In genomic region chr10:72886596-72887522, GRCh38 we compare ENCODE assay signal across 13 cellular contexts. TPM values are rescaled to one million over a fixed set of nuclear protein-coding genes. Genes with fewer than 3 reads are reported as not detected.
DNase-seq lines count a peak whose midpoint lies in the region; ATAC-seq, FAIRE-seq and TF ChIP-seq lines count a peak whose summit lies in the region.
"Had no signal": no experiment of that assay in that cellular context is flagged by ENCODE, and none has a peak within 500 bp of the region (broad histone marks: within the 10 kb centered on the region; RNA-seq: fewer than 3 reads in every experiment).

No MANE protein-coding gene starts in this region.

- H3K4me2 ChIP-seq in IMR-90 (ENCODE audit: low read depth, low read length), result no peak overlapping the region
- no peak overlapping the region for H3K4me2 ChIP-seq in K562 (ENCODE audit: insufficient read depth, low read length)

- H3K4me3 Mint-ChIP-seq in CD4-positive, CD25-positive, alpha-beta regulatory T cell, result peak overlapping the region in 2 of 4 donors; percentile 23 to 68
- H3K4me3 Mint-ChIP-seq: T-helper 1 cell treated with Interleukin-12 subunit alpha and Interleukin-12 subunit beta and Interleukin-4 antibody, amounts not matched to agents 30 μg/mL and 1 μg/mL, for 36 hours had no signal

- ATAC-seq in CD4-positive, CD25-positive, alpha-beta regulatory T cell (ENCODE audit: low read depth in 2 of 2), result no peak
- ATAC-seq in IMR-90 (ENCODE audit: low read depth) (no peak), K562 (no peak), HG02571 (IDR thresholded peaks at IDR 0.05; ENCODE audit: unreplicated experiment) (no peak)
- ATAC-seq: gastrocnemius medialis had no signal

- no peak overlapping the region for H3K18ac ChIP-seq in IMR-90 (ENCODE audit: low read depth, low read length)

- no peak for TF ChIP-seq RAD21 in IMR-90 (IDR thresholded peaks at IDR 0.05; ENCODE audit: low read length)
- no peak for TF ChIP-seq RAD21 in K562 (CRISPR knock-in tag; conservative IDR thresholded peaks at IDR 0.05 in 1 of 2, IDR thresholded peaks at IDR 0.05 in 1 of 2)

- H2AFZ ChIP-seq in IMR-90 (replicated peaks; ENCODE audit: low read length, poor library complexity) (no peak overlapping the region), K562 (ENCODE audit: low read depth, low read length) (no peak overlapping the region)

- TF ChIP-seq CTCF in IMR-90 (conservative IDR thresholded peaks at IDR 0.05; ENCODE audit: low read depth, low read length) (no peak), K562 (IDR thresholded peaks at IDR 0.05 in 2 of 3, conservative IDR thresholded peaks at IDR 0.05 in 1 of 3; ENCODE audit: insufficient read depth in 2 of 3, low read depth in 1 of 3, low read length in 3 of 3) (no peak), sigmoid colon (IDR thresholded peaks at IDR 0.05) (no peak)

- BruUV-seq in IMR-90 (replicated peaks; lab: Mats Ljungman, UMichigan) (TSS peak; percentile 79), K562 (replicated peaks; lab: Mats Ljungman, UMichigan) (TSS peak; percentile 40)

- no peaks in the 10 kb centered on the region for H3K79me1 ChIP-seq in IMR-90 (ENCODE audit: low read depth in 1 of 2, low read length in 2 of 2)

- H3K4ac ChIP-seq in IMR-90 (ENCODE audit: low read depth, low read length), result 0 out of 2 replicates have a peak overlapping the region, but pooled peaks have one; percentile 23

- H4K8ac ChIP-seq in IMR-90 (ENCODE audit: low read depth in 2 of 2, low read length in 2 of 2), result no peak overlapping the region

- H4K5ac ChIP-seq in IMR-90 (ENCODE audit: low read depth, low read length), result no peak overlapping the region

- H3K27ac ChIP-seq in CD4-positive, CD25-positive, alpha-beta regulatory T cell (ENCODE audit: insufficient read depth, low read length, poor library complexity, severe bottlenecking), result no peak overlapping the region
- H3K27ac ChIP-seq in IMR-90 (ENCODE audit: insufficient read depth, low read length), result no peak overlapping the region
- H3K27ac ChIP-seq in K562 (ENCODE audit: extremely low read depth, low read depth, low read length), result no peak overlapping the region
- H3K27ac ChIP-seq in mesodermal cell (ENCODE audit: low read depth, low read length, severe bottlenecking), result peak overlapping the region; percentile 23
- H3K27ac ChIP-seq in sigmoid colon, result no peak overlapping the region
- H3K27ac ChIP-seq: gastrocnemius medialis had no signal

- H3K36me3 Mint-ChIP-seq in CD4-positive, CD25-positive, alpha-beta regulatory T cell, result peaks cover 36% of the 10 kb centered on the region

- TF ChIP-seq POLR2A in IMR-90 (IDR thresholded peaks at IDR 0.05; ENCODE audit: low read depth, low read length) (no peak), K562 (conservative IDR thresholded peaks at IDR 0.05) (no peak), sigmoid colon (IDR thresholded peaks at IDR 0.05) (no peak)

- no peaks in the 10 kb centered on the region for H3K79me2 ChIP-seq in K562 (ENCODE audit: control insufficient read depth, insufficient read depth, low read length)

- WGBS in IMR-90 (ENCODE audit: extremely low coverage in 2 of 2, insufficient read length in 1 of 2), 2 experiments, result no CpG with 5 or more reads among the region's 6 CpGs
- WGBS in K562 (ENCODE audit: insufficient coverage, low coverage, missing lambda C conversion rate), result 67% methylated on average over 6 of the region's 6 CpGs
- WGBS in mesodermal cell (ENCODE audit: insufficient coverage in 2 of 2), 2 experiments, result no CpG with 5 or more reads among the region's 6 CpGs
- 51 to 77% methylated on average over 6 of the region's 6 CpGs for WGBS in sigmoid colon, 2 donors

- H3K56ac ChIP-seq in IMR-90 (ENCODE audit: extremely low read depth, insufficient read depth, low read length), result no peak overlapping the region

- H3K9me3 Mint-ChIP-seq in CD4-positive, CD25-positive, alpha-beta regulatory T cell, result peaks cover 0 to 7% (median 2%) of the 10 kb centered on the region in 7 donors
- H3K9me3 Mint-ChIP-seq: T-helper 1 cell treated with Interleukin-12 subunit alpha and Interleukin-12 subunit beta and Interleukin-4 antibody, amounts not matched to agents 30 μg/mL and 1 μg/mL, for 36 hours had no signal

- in situ Hi-C loops in IMR-90 (cut with MboI; ENCODE audit: low sequenced_read_pairs), result no loop called here
- in situ Hi-C loops in K562 (cut with MboI), result loop anchor here (10.0 kb wide), 1 partner anchor 612 kb away; the partner anchor contains the start of gene DDIT4

- H2BK15ac ChIP-seq in IMR-90 (ENCODE audit: low read depth, low read length), result no peak overlapping the region

- CTCF ChIA-PET in IMR-90 (lab: Yijun Ruan, JAX) (interaction anchor here (0.6 kb wide), 1 partner anchor 272 kb away, joined by 3 read pairs; no protein-coding TSS in a partner anchor), K562 (lab: Yijun Ruan, JAX; ENCODE audit: low intra/inter-chr PET ratio) (interaction anchor here (0.5 to 1.0 kb wide), 3 partner anchors 13 to 525 kb away, joined by 3 read pairs; no protein-coding TSS in a partner anchor)

- H3K27ac Mint-ChIP-seq in CD4-positive, CD25-positive, alpha-beta regulatory T cell, result peak overlapping the region; percentile 7 to 84 (median 20)
- H3K27ac Mint-ChIP-seq: T-helper 1 cell treated with Interleukin-12 subunit alpha and Interleukin-12 subunit beta and Interleukin-4 antibody, amounts not matched to agents 30 μg/mL and 1 μg/mL, for 36 hours had no signal

- no peak for FAIRE-seq in K562 (lab: Jason Lieb, UNC)

- intact Hi-C loops in IMR-90 (cut with micrococcal nuclease), result no loop called here
- intact Hi-C loops in K562 (cut with micrococcal nuclease), result no loop called here
- intact Hi-C loops in sigmoid colon (cut with DNase I), result no loop called here

- peaks cover 6 to 18% (median 10%) of the 10 kb centered on the region in 4 donors for H3K4me1 Mint-ChIP-seq in CD4-positive, CD25-positive, alpha-beta regulatory T cell

- no peak overlapping the region for H2BK120ac ChIP-seq in IMR-90 (ENCODE audit: low read depth, low read length)

- H3K36me3 ChIP-seq in CD4-positive, CD25-positive, alpha-beta regulatory T cell (ENCODE audit: control insufficient read depth, insufficient read depth, low read length), result peaks cover 6% of the 10 kb centered on the region
- H3K36me3 ChIP-seq in IMR-90 (ENCODE audit: control insufficient read depth, insufficient read depth, low read length), result peaks cover 3% of the 10 kb centered on the region
- no peaks in the 10 kb centered on the region for H3K36me3 ChIP-seq in K562 (ENCODE audit: control insufficient read depth, insufficient read depth, low read length)
- H3K36me3 ChIP-seq in mesodermal cell (ENCODE audit: control insufficient read depth, insufficient read depth, low read length), result peaks cover 19% of the 10 kb centered on the region
- H3K36me3 ChIP-seq in sigmoid colon, result peaks cover 0 to 33% (median 2%) of the 10 kb centered on the region in 4 donors

- no peak overlapping the region for H2AK5ac ChIP-seq in IMR-90 (ENCODE audit: low read depth, low read length)

- POLR2A ChIA-PET in IMR-90 (lab: Charles Lee; ENCODE audit: unreplicated experiment) (no interaction called here), K562 (lab: Yijun Ruan, JAX) (no interaction called here)

- TF ChIP-seq EP300 in K562 (IDR thresholded peaks at IDR 0.05; ENCODE audit: low read length) (no peak), sigmoid colon (IDR thresholded peaks at IDR 0.05) (no peak)

- no peak overlapping the region for H2BK5ac ChIP-seq in IMR-90 (ENCODE audit: low read depth, low read length, poor library complexity, severe bottlenecking)

- H3K4me3 ChIP-seq in CD4-positive, CD25-positive, alpha-beta regulatory T cell (ENCODE audit: low read depth, low read length), result no peak overlapping the region
- no peak overlapping the region for H3K4me3 ChIP-seq in IMR-90 (ENCODE audit: insufficient read depth, low read depth, low read length)
- H3K4me3 ChIP-seq in K562, result no peak overlapping the region
- no peak overlapping the region for H3K4me3 ChIP-seq in mesodermal cell (ENCODE audit: extremely low read depth, insufficient read depth, low read length, poor library complexity, severe bottlenecking)
- H3K4me3 ChIP-seq in sigmoid colon, result no peak overlapping the region
- H3K4me3 ChIP-seq: gastrocnemius medialis had no signal

- dilution Hi-C loops in IMR-90 (cut with HindIII; ENCODE audit: low sequenced_read_pairs, unreplicated experiment), result no loop called here

- no peak overlapping the region for H2BK20ac ChIP-seq in IMR-90 (ENCODE audit: low read depth, low read length)

- H4K91ac ChIP-seq in IMR-90 (ENCODE audit: insufficient read depth, low read depth, low read length), result no peak overlapping the region

- H3K9me3 ChIP-seq in CD4-positive, CD25-positive, alpha-beta regulatory T cell (ENCODE audit: control insufficient read depth in 2 of 2, low read length in 2 of 2), result no peaks in the 10 kb centered on the region
- no peaks in the 10 kb centered on the region for H3K9me3 ChIP-seq in IMR-90 (ENCODE audit: control insufficient read depth, insufficient read depth, low read length)
- H3K9me3 ChIP-seq in K562 (replicated peaks; ENCODE audit: control insufficient read depth, insufficient read depth, low read depth, low read length), result no peaks in the 10 kb centered on the region
- H3K9me3 ChIP-seq in mesodermal cell (ENCODE audit: control insufficient read depth, low read length), result no peaks in the 10 kb centered on the region
- H3K9me3 ChIP-seq in sigmoid colon, result no peaks in the 10 kb centered on the region
- H3K9me3 ChIP-seq: gastrocnemius medialis had no signal

- no peak overlapping the region for H3K23ac ChIP-seq in IMR-90 (ENCODE audit: low read depth, low read length)

- H3K9me1 ChIP-seq in IMR-90 (ENCODE audit: insufficient read depth, low read length), result 0 out of 2 replicates have a peak, but pooled peaks cover 5% of the 10 kb centered on the region
- no peaks in the 10 kb centered on the region for H3K9me1 ChIP-seq in K562 (ENCODE audit: control insufficient read depth, insufficient read depth, low read length)

- no peaks in the 10 kb centered on the region for H3K27me3 Mint-ChIP-seq in CD4-positive, CD25-positive, alpha-beta regulatory T cell

- H2AK9ac ChIP-seq in IMR-90 (replicated peaks; ENCODE audit: low read depth, low read length, poor library complexity), result no peak overlapping the region

- no peaks in the 10 kb centered on the region for H3K27me3 ChIP-seq in CD4-positive, CD25-positive, alpha-beta regulatory T cell (ENCODE audit: control insufficient read depth, insufficient read depth, low read length)
- no peaks in the 10 kb centered on the region for H3K27me3 ChIP-seq in IMR-90 (ENCODE audit: control insufficient read depth, insufficient read depth, low read length)
- no peaks in the 10 kb centered on the region for H3K27me3 ChIP-seq in K562 (ENCODE audit: control insufficient read depth in 2 of 2, insufficient read depth in 2 of 2, low read length in 2 of 2)
- H3K27me3 ChIP-seq in sigmoid colon, result no peaks in the 10 kb centered on the region
- H3K27me3 ChIP-seq: gastrocnemius medialis had no signal

- H3K9ac ChIP-seq in IMR-90 (ENCODE audit: low read depth, low read length) (no peak overlapping the region), K562 (ENCODE audit: insufficient read depth in 1 of 2, low read depth in 2 of 2, low read length in 2 of 2) (no peak overlapping the region)

- H3K14ac ChIP-seq in IMR-90 (replicated peaks; ENCODE audit: low read depth, low read length), result no peak overlapping the region

- DNase-seq in CD4-positive, CD25-positive, alpha-beta regulatory T cell, result peak in 1 of 3 donors; percentile 14
- DNase-seq in IMR-90 (peak; percentile 5), K562 (ENCODE audit: extremely low read depth in 1 of 4, low spot score in 3 of 4) (no peak), sigmoid colon (no peak), NCI-H2227 (lab: John Stamatoyannopoulos, UW; ENCODE audit: unreplicated experiment) (no peak), DMS53 treated with DMSO at 0.1 percent for 48 hours (lab: John Stamatoyannopoulos, UW; ENCODE audit: unreplicated experiment) (no peak)
- DNase-seq: DMS53, gastrocnemius medialis, NCI-H2107 had no signal

- H4K20me1 ChIP-seq in IMR-90 (ENCODE audit: insufficient read depth, low read length) (no peaks in the 10 kb centered on the region), K562 (replicated peaks; ENCODE audit: control insufficient read depth, insufficient read depth, low read length) (no peaks in the 10 kb centered on the region)

- H3K4me1 ChIP-seq in CD4-positive, CD25-positive, alpha-beta regulatory T cell (ENCODE audit: control insufficient read depth, insufficient read depth, low read length, poor library complexity, severe bottlenecking), result no peaks in the 10 kb centered on the region
- H3K4me1 ChIP-seq in IMR-90 (ENCODE audit: control insufficient read depth, insufficient read depth, low read length) (no peaks in the 10 kb centered on the region; the same call in 1 of the 2 replicates), K562 (replicated peaks in 1 of 2; ENCODE audit: control insufficient read depth in 2 of 2, insufficient read depth in 2 of 2, low read length in 2 of 2) (peaks cover 0 to 22% of the 10 kb centered on the region in 2 experiments; a peak in 3 of 5 replicates), mesodermal cell (ENCODE audit: control insufficient read depth, insufficient read depth, low read length, poor library complexity, severe bottlenecking) (no peaks in the 10 kb centered on the region), sigmoid colon (no peaks in the 10 kb centered on the region)
- H3K4me1 ChIP-seq: gastrocnemius medialis had no signal

RNA-seq across cellular contexts. Expression of gene OIT3, which starts 6.7 kb away (rescaled TPM):
- not detected for total RNA-seq in CD4-positive, CD25-positive, alpha-beta regulatory T cell
- not detected for polyA plus RNA-seq in CD4-positive, CD25-positive, alpha-beta regulatory T cell
- total RNA-seq in IMR-90 (2012; rRNA removed), result not detected in 2 replicates
- polyA plus RNA-seq in IMR-90 (2012; rRNA removed), result not detected in 2 replicates
- not detected in 2 replicates for polyA plus RNA-seq in IMR-90 (2012; cell fraction: cytosol; rRNA removed)
- 0.06 and 0.11 TPM in 2 replicates for polyA plus RNA-seq in IMR-90 (2012; cell fraction: nucleus; rRNA removed; ENCODE audit: low replicate concordance)
- not detected in 2 replicates for total RNA-seq in K562 (2011; cell fraction: chromatin; rRNA removed; ENCODE audit: low replicate concordance)
- total RNA-seq in K562 (2011; cell fraction: nucleolus; rRNA removed), result not detected in 2 replicates
- total RNA-seq in K562 (2011; cell fraction: nucleoplasm; rRNA removed), result not detected in 2 replicates
- not detected in 2 replicates for total RNA-seq in K562 (2014; rRNA removed)
- total RNA-seq in K562 (2014; rRNA removed; fragmentation: Illumina TruSeq; extraction: Trizol), result not detected in 2 replicates
- not detected in 2 replicates for total RNA-seq in K562 (2015; rRNA removed; fragmentation: Illumina TruSeq; extraction: Trizol)
- total RNA-seq in K562 (2021), result not detected in 2 replicates
- polyA plus RNA-seq in K562 (2011; rRNA removed), result not detected in 2 replicates
- not detected in 2 replicates for polyA plus RNA-seq in K562 (2011; cell fraction: cytosol; rRNA removed)
- polyA plus RNA-seq in K562 (2011; cell fraction: nucleus; rRNA removed), result 0.04 TPM in 1 of 2 replicates, not detected in the other
- polyA plus RNA-seq in K562 (2012), result 0.03 and 0.06 TPM in 2 replicates
- polyA plus RNA-seq in K562 (2014; fragmentation: Illumina TruSeq; extraction: Trizol), result not detected in 2 replicates
- polyA plus RNA-seq in K562 (2014; fragmentation: Nextera tagmentation; extraction: Ambion mirVana), result not detected
- not detected in 2 replicates for polyA plus RNA-seq in K562 (2014; rRNA removed)
- 0.15 TPM in 1 of 2 replicates, not detected in the other for polyA minus RNA-seq in K562 (2011; rRNA and poly(A)+ RNA removed)
- polyA minus RNA-seq in K562 (2011; cell fraction: cytosol; rRNA and poly(A)+ RNA removed), result not detected in 2 replicates
- polyA minus RNA-seq in K562 (2011; cell fraction: nucleus; rRNA and poly(A)+ RNA removed), result not detected in 2 replicates
- polyA plus RNA-seq in mesodermal cell (2013, experiment 1 of 2), result 38.6 TPM
- polyA plus RNA-seq in mesodermal cell (2013, experiment 2 of 2), result 35.5 TPM
- not detected for total RNA-seq in sigmoid colon
- under 1 TPM in 1 of 3 donors, not detected in 2; 0.04 TPM for polyA plus RNA-seq in sigmoid colon
- polyA plus RNA-seq: adipose tissue had no signal
